In genomic region chr21:36477559-36477958, GRCh38 we compare ENCODE assay signal across 18 cellular contexts. TPM values are rescaled to one million over a fixed set of nuclear protein-coding genes. Genes with fewer than 3 reads are reported as not detected.
"Had no signal": no experiment of that assay in that cellular context is flagged by ENCODE, and none has a peak within 500 bp of the region (broad histone marks: within the 10 kb centered on the region; RNA-seq: fewer than 3 reads in every experiment).

No MANE protein-coding gene starts in this region.

- H3K9me3 Mint-ChIP-seq: activated CD4-positive, alpha-beta T cell treated with anti-CD3 and anti-CD28 coated beads, Interleukin-2, amount 10 ng/mL, durations not matched to agents 24 days and 14 days; activated naive CD8-positive, alpha-beta T cell treated with anti-CD3 and anti-CD28 coated beads for 36 hours; dendritic cell treated with granulocyte-macrophage colony-stimulating factor and Interleukin-4, amounts not matched to agents 40 ng/mL and 50 ng/mL, for 4 days had no signal

- FAIRE-seq: small intestine had no signal

- H3K4me3 Mint-ChIP-seq: activated CD4-positive, alpha-beta T cell treated with anti-CD3 and anti-CD28 coated beads, Interleukin-2, amount 10 ng/mL, durations not matched to agents 24 days and 14 days; activated CD8-positive, alpha-beta T cell treated with anti-CD3 and anti-CD28 coated beads, Interleukin-2, amount 10 ng/mL, durations not matched to agents 7 days and 5 days; activated naive CD8-positive, alpha-beta T cell treated with anti-CD3 and anti-CD28 coated beads for 36 hours; brain; dendritic cell treated with granulocyte-macrophage colony-stimulating factor and Interleukin-4, amounts not matched to agents 40 ng/mL and 50 ng/mL, for 4 days; naive thymus-derived CD8-positive, alpha-beta T cell had no signal

- H3K9me3 ChIP-seq: heart left ventricle, neutrophil, upper lobe of left lung had no signal

- H3K4me3 ChIP-seq: heart left ventricle, upper lobe of left lung had no signal

- H3K27ac Mint-ChIP-seq: activated CD4-positive, alpha-beta T cell treated with anti-CD3 and anti-CD28 coated beads, Interleukin-2, amount 10 ng/mL, durations not matched to agents 24 days and 14 days; activated CD8-positive, alpha-beta T cell treated with anti-CD3 and anti-CD28 coated beads, Interleukin-2, amount 10 ng/mL, durations not matched to agents 7 days and 5 days; activated naive CD8-positive, alpha-beta T cell treated with anti-CD3 and anti-CD28 coated beads for 36 hours; brain; dendritic cell treated with granulocyte-macrophage colony-stimulating factor and Interleukin-4, amounts not matched to agents 40 ng/mL and 50 ng/mL, for 4 days; naive thymus-derived CD8-positive, alpha-beta T cell had no signal

- H3K36me3 Mint-ChIP-seq: activated naive CD8-positive, alpha-beta T cell treated with anti-CD3 and anti-CD28 coated beads for 36 hours; brain; naive thymus-derived CD8-positive, alpha-beta T cell had no signal

- H3K27me3 ChIP-seq: heart left ventricle, neutrophil, upper lobe of left lung had no signal

- ATAC-seq: activated CD8-positive, alpha-beta T cell treated with anti-CD3 and anti-CD28 coated beads, Interleukin-2, amount 10 ng/mL, durations not matched to agents 7 days and 5 days; left colon; naive thymus-derived CD8-positive, alpha-beta T cell had no signal

- H3K36me3 ChIP-seq: heart left ventricle, neutrophil, upper lobe of left lung had no signal

- DNase-seq: activated CD4-positive, alpha-beta T cell treated with anti-CD3 and anti-CD28 coated beads, Interleukin-2, amount 10 ng/mL, durations not matched to agents 24 days and 14 days; activated CD4-positive, CD25-positive, alpha-beta regulatory T cell; activated CD8-positive, alpha-beta memory T cell treated with anti-CD3 and anti-CD28 coated beads, Interleukin-2, amount 50 U/mL, for 4 hours; activated CD8-positive, alpha-beta T cell treated with anti-CD3 and anti-CD28 coated beads, Interleukin-2, amount 10 ng/mL, durations not matched to agents 7 days and 5 days; activated naive CD8-positive, alpha-beta T cell treated with anti-CD3 and anti-CD28 coated beads for 36 hours; amygdala; cerebellar nuclear complex; effector memory CD4-positive, alpha-beta T cell; heart left ventricle; left colon; naive thymus-derived CD8-positive, alpha-beta T cell; small intestine; upper lobe of left lung had no signal

- H3K4me1 ChIP-seq: upper lobe of left lung had no signal

- H3K27ac ChIP-seq: heart left ventricle, neutrophil, upper lobe of left lung had no signal

- H3K4me1 Mint-ChIP-seq: activated naive CD8-positive, alpha-beta T cell treated with anti-CD3 and anti-CD28 coated beads for 36 hours; naive thymus-derived CD8-positive, alpha-beta T cell had no signal

RNA-seq across cellular contexts. Expression of gene CLDN14, which starts 2.4 kb away (rescaled TPM):
- total RNA-seq: activated CD4-positive, alpha-beta T cell treated with anti-CD3 and anti-CD28 coated beads, Interleukin-2, amount 10 ng/mL, durations not matched to agents 24 days and 14 days; activated CD8-positive, alpha-beta T cell treated with anti-CD3 and anti-CD28 coated beads, Interleukin-2, amount 10 ng/mL, durations not matched to agents 7 days and 5 days; activated naive CD8-positive, alpha-beta T cell treated with anti-CD3 and anti-CD28 coated beads for 36 hours; fibroblast of lung; heart left ventricle; naive thymus-derived CD8-positive, alpha-beta T cell; T-helper 2 cell treated with Interferon-gamma antibody and Interleukin-4, amounts not matched to agents 100 ng/mL and 5 ng/mL, for 36 hours had no signal
- polyA plus RNA-seq: fibroblast of lung; heart left ventricle; naive thymus-derived CD8-positive, alpha-beta T cell had no signal
